Comparison of ENCODE assay signal across 34 cellular contexts in genomic region chr1:224704409-224704735, GRCh38.
"Had no signal": no experiment of that assay in that cellular context is flagged by ENCODE, and none has a peak within 500 bp of the region (broad histone marks: within the 10 kb centered on the region; RNA-seq: fewer than 3 reads in every experiment).

No MANE protein-coding gene starts in this region.

- H3K4me1 Mint-ChIP-seq: activated B cell treated with CpG ODN at 0.5 μM for 24 hours; activated naive CD4-positive, alpha-beta T cell treated with anti-CD3 and anti-CD28 coated beads, Interleukin-2, amount 10 ng/mL, durations not matched to agents 7 days and 5 days; activated naive CD4-positive, alpha-beta T cell treated with anti-CD3 and anti-CD28 coated beads, Interleukin-2, amount 50 U/mL, for 24 hours; activated naive CD8-positive, alpha-beta T cell treated with anti-CD3 and anti-CD28 coated beads, Interleukin-2, amount 50 U/mL, for 24 hours; central memory CD8-positive, alpha-beta T cell had no signal

- FAIRE-seq: bronchial epithelial cell, TTC549 had no signal

- H3K9me3 ChIP-seq: ascending aorta had no signal

- ATAC-seq: activated CD8-positive, alpha-beta T cell treated with anti-CD3 and anti-CD28 coated beads for 36 hours; activated naive CD8-positive, alpha-beta T cell treated with anti-CD3 and anti-CD28 coated beads, Interleukin-2, amount 50 U/mL, for 24 hours had no signal

- H3K27me3 Mint-ChIP-seq: activated CD4-positive, alpha-beta memory T cell treated with anti-CD3 and anti-CD28 coated beads for 36 hours; activated CD8-positive, alpha-beta T cell treated with anti-CD3 and anti-CD28 coated beads for 36 hours; activated naive CD4-positive, alpha-beta T cell treated with anti-CD3 and anti-CD28 coated beads, Interleukin-2, amount 50 U/mL, for 24 hours; activated naive CD8-positive, alpha-beta T cell; activated T-cell treated with anti-CD3 and anti-CD28 coated beads, Interleukin-2, amount 50 U/mL, for 24 hours; brain had no signal

- H3K27ac ChIP-seq: ascending aorta, cardiac muscle cell, VCaP had no signal

- H3K4me1 ChIP-seq: ascending aorta had no signal

- H3K36me3 ChIP-seq: ascending aorta, cardiac muscle cell had no signal

- H3K4me3 ChIP-seq: ascending aorta, cardiac muscle cell had no signal

- H3K9me3 Mint-ChIP-seq: activated B cell treated with CpG ODN at 0.5 μM for 24 hours; activated CD4-positive, alpha-beta memory T cell treated with anti-CD3 and anti-CD28 coated beads for 36 hours; activated CD4-positive, alpha-beta T cell treated with anti-CD3 and anti-CD28 coated beads, Interleukin-2, amount 10 ng/mL, durations not matched to agents 24 days and 14 days; activated CD8-positive, alpha-beta T cell treated with anti-CD3 and anti-CD28 coated beads for 36 hours; activated naive CD4-positive, alpha-beta T cell treated with anti-CD3 and anti-CD28 coated beads, Interleukin-2, amount 10 ng/mL, durations not matched to agents 7 days and 5 days; activated naive CD4-positive, alpha-beta T cell treated with anti-CD3 and anti-CD28 coated beads, Interleukin-2, amount 50 U/mL, for 24 hours; activated naive CD8-positive, alpha-beta T cell treated with anti-CD3 and anti-CD28 coated beads, Interleukin-2, amount 10 ng/mL, durations not matched to agents 7 days and 5 days; activated naive CD8-positive, alpha-beta T cell treated with anti-CD3 and anti-CD28 coated beads, Interleukin-2, amount 50 U/mL, for 24 hours; activated T-cell treated with anti-CD3 and anti-CD28 coated beads, Interleukin-2, amount 50 U/mL, for 24 hours; activated T-helper 2 cell treated with anti-CD3 and anti-CD28 coated beads, Interferon-gamma antibody, Interleukin-2, Interleukin-4, amounts not matched to agents 10 μg/mL and 5 μg/mL and 100 μg/mL, durations not matched to agents 14 hours and 24 hours and 36 hours; brain; central memory CD8-positive, alpha-beta T cell; T-helper 1 cell treated with Interleukin-12 subunit alpha and Interleukin-12 subunit beta and Interleukin-4 antibody, amounts not matched to agents 30 μg/mL and 1 μg/mL, for 36 hours; T-helper 2 cell treated with Interferon-gamma antibody and Interleukin-4, amounts not matched to agents 5 μg/mL and 100 μg/mL, for 36 hours had no signal

- H3K27me3 ChIP-seq: ascending aorta, cardiac muscle cell had no signal

- H3K27ac Mint-ChIP-seq: activated B cell treated with CpG ODN at 0.5 μM for 24 hours; activated CD4-positive, alpha-beta memory T cell treated with anti-CD3 and anti-CD28 coated beads for 36 hours; activated CD4-positive, alpha-beta T cell treated with anti-CD3 and anti-CD28 coated beads, Interleukin-2, amount 10 ng/mL, durations not matched to agents 24 days and 14 days; activated CD8-positive, alpha-beta T cell treated with anti-CD3 and anti-CD28 coated beads for 36 hours; activated naive CD4-positive, alpha-beta T cell treated with anti-CD3 and anti-CD28 coated beads, Interleukin-2, amount 10 ng/mL, durations not matched to agents 7 days and 5 days; activated naive CD4-positive, alpha-beta T cell treated with anti-CD3 and anti-CD28 coated beads, Interleukin-2, amount 50 U/mL, for 24 hours; activated naive CD8-positive, alpha-beta T cell; activated naive CD8-positive, alpha-beta T cell treated with anti-CD3 and anti-CD28 coated beads, Interleukin-2, amount 10 ng/mL, durations not matched to agents 7 days and 5 days; activated naive CD8-positive, alpha-beta T cell treated with anti-CD3 and anti-CD28 coated beads, Interleukin-2, amount 50 U/mL, for 24 hours; activated T-cell treated with anti-CD3 and anti-CD28 coated beads, Interleukin-2, amount 50 U/mL, for 24 hours; activated T-helper 2 cell treated with anti-CD3 and anti-CD28 coated beads, Interferon-gamma antibody, Interleukin-2, Interleukin-4, amounts not matched to agents 10 μg/mL and 5 μg/mL and 100 μg/mL, durations not matched to agents 14 hours and 24 hours and 36 hours; T-helper 1 cell treated with Interleukin-12 subunit alpha and Interleukin-12 subunit beta and Interleukin-4 antibody, amounts not matched to agents 30 μg/mL and 1 μg/mL, for 36 hours; T-helper 2 cell treated with Interferon-gamma antibody and Interleukin-4, amounts not matched to agents 5 μg/mL and 100 μg/mL, for 36 hours had no signal

- H3K4me3 Mint-ChIP-seq: activated B cell treated with CpG ODN at 0.5 μM for 24 hours; activated CD4-positive, alpha-beta memory T cell treated with anti-CD3 and anti-CD28 coated beads for 36 hours; activated CD4-positive, alpha-beta T cell treated with anti-CD3 and anti-CD28 coated beads, Interleukin-2, amount 10 ng/mL, durations not matched to agents 24 days and 14 days; activated CD8-positive, alpha-beta T cell treated with anti-CD3 and anti-CD28 coated beads for 36 hours; activated naive CD4-positive, alpha-beta T cell treated with anti-CD3 and anti-CD28 coated beads, Interleukin-2, amount 10 ng/mL, durations not matched to agents 7 days and 5 days; activated naive CD4-positive, alpha-beta T cell treated with anti-CD3 and anti-CD28 coated beads, Interleukin-2, amount 50 U/mL, for 24 hours; activated naive CD8-positive, alpha-beta T cell; activated naive CD8-positive, alpha-beta T cell treated with anti-CD3 and anti-CD28 coated beads, Interleukin-2, amount 10 ng/mL, durations not matched to agents 7 days and 5 days; activated naive CD8-positive, alpha-beta T cell treated with anti-CD3 and anti-CD28 coated beads, Interleukin-2, amount 50 U/mL, for 24 hours; activated T-cell treated with anti-CD3 and anti-CD28 coated beads, Interleukin-2, amount 50 U/mL, for 24 hours; brain; central memory CD8-positive, alpha-beta T cell; T-helper 1 cell treated with Interleukin-12 subunit alpha and Interleukin-12 subunit beta and Interleukin-4 antibody, amounts not matched to agents 30 μg/mL and 1 μg/mL, for 36 hours; T-helper 2 cell treated with Interferon-gamma antibody and Interleukin-4, amounts not matched to agents 5 μg/mL and 100 μg/mL, for 36 hours had no signal

- DNase-seq: activated B cell treated with CpG ODN at 0.5 μM for 24 hours; activated CD4-positive, alpha-beta memory T cell treated with anti-CD3 and anti-CD28 coated beads for 36 hours; activated CD4-positive, alpha-beta T cell treated with anti-CD3 and anti-CD28 coated beads for 4 hours; activated CD4-positive, alpha-beta T cell treated with anti-CD3 and anti-CD28 coated beads, Interleukin-2, amount 10 ng/mL, durations not matched to agents 24 days and 14 days; activated CD4-positive, alpha-beta T cell treated with anti-CD3 and anti-CD28 coated beads, Interleukin-2, amount 50 U/mL, for 1 hour; activated CD4-positive, alpha-beta T cell treated with anti-CD3 and anti-CD28 coated beads, Interleukin-2, amount 50 U/mL, for 4 hours; activated CD4-positive, CD25-positive, alpha-beta regulatory T cell treated with anti-CD3 and anti-CD28 coated beads, Interleukin-2, amount 50 U/mL, for 72 hours; activated CD8-positive, alpha-beta memory T cell treated with anti-CD3 and anti-CD28 coated beads, Interleukin-2, amount 50 U/mL, for 48 hours; activated CD8-positive, alpha-beta T cell treated with anti-CD3 and anti-CD28 coated beads for 36 hours; activated effector memory CD4-positive, alpha-beta T cell treated with Interleukin-2 at 50 U/mL for 16 hours; activated gamma-delta T cell; activated naive CD4-positive, alpha-beta T cell treated with anti-CD3 and anti-CD28 coated beads, Interleukin-2, amount 10 ng/mL, durations not matched to agents 7 days and 5 days; activated naive CD4-positive, alpha-beta T cell treated with Interleukin-2 at 50 U/mL for 16 hours; activated naive CD8-positive, alpha-beta T cell treated with anti-CD3 and anti-CD28 coated beads, Interleukin-2, amount 10 ng/mL, durations not matched to agents 7 days and 5 days; activated naive CD8-positive, alpha-beta T cell treated with anti-CD3 and anti-CD28 coated beads, Interleukin-2, amount 50 U/mL, for 24 hours; activated T-cell treated with anti-CD3 and anti-CD28 coated beads, Interleukin-2, amount 50 U/mL, for 24 hours; activated T-cell treated with anti-CD3 and anti-CD28 coated beads, Interleukin-2, amount 50 U/mL, for 48 hours; amygdala; cerebellar nuclear complex; T-helper 1 cell; T-helper 2 cell; T-helper 9 cell had no signal

- H3K36me3 Mint-ChIP-seq: activated CD4-positive, alpha-beta memory T cell treated with anti-CD3 and anti-CD28 coated beads for 36 hours; activated naive CD4-positive, alpha-beta T cell treated with anti-CD3 and anti-CD28 coated beads, Interleukin-2, amount 10 ng/mL, durations not matched to agents 7 days and 5 days; activated naive CD4-positive, alpha-beta T cell treated with anti-CD3 and anti-CD28 coated beads, Interleukin-2, amount 50 U/mL, for 24 hours; activated naive CD8-positive, alpha-beta T cell; activated naive CD8-positive, alpha-beta T cell treated with anti-CD3 and anti-CD28 coated beads, Interleukin-2, amount 10 ng/mL, durations not matched to agents 7 days and 5 days; brain had no signal
